In genomic region chr7:1864126-1864940, GRCh38 we compare ENCODE assay signal across 23 cellular contexts.
DNase-seq lines count a peak whose midpoint lies in the region; ATAC-seq and TF ChIP-seq lines count a peak whose summit lies in the region.
"Had no signal": no experiment of that assay in that cellular context is flagged by ENCODE, and none has a peak within 500 bp of the region (broad histone marks: within the 10 kb centered on the region; RNA-seq: fewer than 3 reads in every experiment).

No MANE protein-coding gene starts in this region.

- no peak overlapping the region for H3K27ac ChIP-seq in WERI-Rb-1
- H3K27ac ChIP-seq: C4-2B, epithelial cell of prostate, GM23248, HL-60, right atrium auricular region, upper lobe of right lung had no signal

- H3K36me3 ChIP-seq in WERI-Rb-1, result no peaks in the 10 kb centered on the region
- peaks cover 5% of the 10 kb centered on the region for H3K36me3 ChIP-seq in iPS-15b (ENCODE audit: control insufficient read depth, insufficient read depth, low read length)
- H3K36me3 ChIP-seq: right atrium auricular region, upper lobe of right lung had no signal

- ATAC-seq in HG02642 (IDR thresholded peaks at IDR 0.05; ENCODE audit: poor library complexity, unreplicated experiment), result no peak
- no peak for ATAC-seq in HG03108 (IDR thresholded peaks at IDR 0.05; ENCODE audit: unreplicated experiment)
- ATAC-seq in GM18520 (IDR thresholded peaks at IDR 0.05; ENCODE audit: unreplicated experiment), result no peak
- no peak for ATAC-seq in HG03378 (IDR thresholded peaks at IDR 0.05; ENCODE audit: unreplicated experiment)
- ATAC-seq: activated naive CD4-positive, alpha-beta T cell treated with anti-CD3 and anti-CD28 coated beads, Interleukin-2, amount 50 U/mL, for 72 hours; naive thymus-derived CD4-positive, alpha-beta T cell; Right ventricle myocardium inferior; upper lobe of right lung had no signal

- DNase-seq in G401 (ENCODE audit: low spot score), result peak; percentile 17
- DNase-seq in WERI-Rb-1, result peak; percentile 31
- DNase-seq in putamen (ENCODE audit: low spot score), result peak; percentile 42
- DNase-seq: activated B cell treated with CpG ODN at 0.5 μM for 24 hours; activated CD4-positive, alpha-beta T cell treated with anti-CD3 and anti-CD28 coated beads, Interleukin-2, amount 50 U/mL, for 4 hours; EL; GM23248; naive thymus-derived CD4-positive, alpha-beta T cell; NCI-H1105 treated with DMSO at 0.1 percent for 48 hours; NCI-H446 treated with DMSO at 0.1 percent for 48 hours; T-helper 9 cell; upper lobe of right lung had no signal

- in situ Hi-C loops in G401 (cut with HindIII; ENCODE audit: low sequenced_read_pairs), result loop anchor here (10.0 kb wide), 1 partner anchor 90 kb away; no protein-coding TSS in a partner anchor

- H3K4me3 ChIP-seq in WERI-Rb-1 (ENCODE audit: low read depth, low read length) (no peak overlapping the region), iPS-15b (ENCODE audit: low read depth, low read length) (no peak overlapping the region)
- H3K4me3 ChIP-seq: GM23248, right atrium auricular region, upper lobe of right lung had no signal

- TF ChIP-seq CTCF in WERI-Rb-1 (IDR thresholded peaks at IDR 0.05; ENCODE audit: low read depth, low read length), result no peak

- H3K9me3 ChIP-seq in WERI-Rb-1 (ENCODE audit: severe bottlenecking) (no peaks in the 10 kb centered on the region), iPS-15b (ENCODE audit: control insufficient read depth, insufficient read depth, low read length) (no peaks in the 10 kb centered on the region)
- H3K9me3 ChIP-seq: right atrium auricular region, upper lobe of right lung had no signal

- no peaks in the 10 kb centered on the region for H3K4me1 ChIP-seq in iPS-15b (ENCODE audit: control insufficient read depth, insufficient read depth, low read length)
- H3K4me1 ChIP-seq: right atrium auricular region, upper lobe of right lung had no signal

- H3K9ac ChIP-seq in iPS-15b (ENCODE audit: low read depth, low read length), result peak overlapping the region; percentile 5
- H3K9ac ChIP-seq: GM23248 had no signal

- H3K27me3 ChIP-seq in WERI-Rb-1 (ENCODE audit: insufficient read depth, low read depth, severe bottlenecking) (no peaks in the 10 kb centered on the region), iPS-15b (ENCODE audit: control insufficient read depth, insufficient read depth, low read length) (no peaks in the 10 kb centered on the region)
- H3K27me3 ChIP-seq: right atrium auricular region, upper lobe of right lung had no signal
